1 cellular context compared by ENCODE assay signal in the genomic region with DNA sequence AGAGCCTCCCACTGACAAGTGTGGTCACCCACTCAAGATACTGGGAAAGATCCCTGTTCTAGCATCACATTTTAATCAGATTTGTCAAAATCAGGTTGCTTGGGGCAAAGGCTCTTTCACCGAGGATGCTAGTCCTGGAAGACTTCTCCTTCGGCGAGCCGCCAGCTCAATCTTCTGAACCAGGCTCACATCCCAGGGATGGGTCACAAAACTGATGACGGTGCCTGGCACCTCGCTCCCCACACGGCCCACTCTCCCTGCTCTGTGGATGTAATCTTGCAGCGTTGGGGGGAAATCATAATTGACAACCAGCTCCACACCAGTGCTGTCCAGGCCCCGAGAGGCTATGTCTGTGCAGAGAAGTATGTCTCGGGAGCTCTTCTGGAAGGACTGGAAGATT.
TF ChIP-seq lines count a peak whose summit lies in the region.

No MANE protein-coding gene starts in this region.

TF ChIP-seq in GM23338, 12 proteins besides CTCF, POLR2A, EP300 and RAD21 (continued from another document):
- TF ChIP-seq, protein P1, sequence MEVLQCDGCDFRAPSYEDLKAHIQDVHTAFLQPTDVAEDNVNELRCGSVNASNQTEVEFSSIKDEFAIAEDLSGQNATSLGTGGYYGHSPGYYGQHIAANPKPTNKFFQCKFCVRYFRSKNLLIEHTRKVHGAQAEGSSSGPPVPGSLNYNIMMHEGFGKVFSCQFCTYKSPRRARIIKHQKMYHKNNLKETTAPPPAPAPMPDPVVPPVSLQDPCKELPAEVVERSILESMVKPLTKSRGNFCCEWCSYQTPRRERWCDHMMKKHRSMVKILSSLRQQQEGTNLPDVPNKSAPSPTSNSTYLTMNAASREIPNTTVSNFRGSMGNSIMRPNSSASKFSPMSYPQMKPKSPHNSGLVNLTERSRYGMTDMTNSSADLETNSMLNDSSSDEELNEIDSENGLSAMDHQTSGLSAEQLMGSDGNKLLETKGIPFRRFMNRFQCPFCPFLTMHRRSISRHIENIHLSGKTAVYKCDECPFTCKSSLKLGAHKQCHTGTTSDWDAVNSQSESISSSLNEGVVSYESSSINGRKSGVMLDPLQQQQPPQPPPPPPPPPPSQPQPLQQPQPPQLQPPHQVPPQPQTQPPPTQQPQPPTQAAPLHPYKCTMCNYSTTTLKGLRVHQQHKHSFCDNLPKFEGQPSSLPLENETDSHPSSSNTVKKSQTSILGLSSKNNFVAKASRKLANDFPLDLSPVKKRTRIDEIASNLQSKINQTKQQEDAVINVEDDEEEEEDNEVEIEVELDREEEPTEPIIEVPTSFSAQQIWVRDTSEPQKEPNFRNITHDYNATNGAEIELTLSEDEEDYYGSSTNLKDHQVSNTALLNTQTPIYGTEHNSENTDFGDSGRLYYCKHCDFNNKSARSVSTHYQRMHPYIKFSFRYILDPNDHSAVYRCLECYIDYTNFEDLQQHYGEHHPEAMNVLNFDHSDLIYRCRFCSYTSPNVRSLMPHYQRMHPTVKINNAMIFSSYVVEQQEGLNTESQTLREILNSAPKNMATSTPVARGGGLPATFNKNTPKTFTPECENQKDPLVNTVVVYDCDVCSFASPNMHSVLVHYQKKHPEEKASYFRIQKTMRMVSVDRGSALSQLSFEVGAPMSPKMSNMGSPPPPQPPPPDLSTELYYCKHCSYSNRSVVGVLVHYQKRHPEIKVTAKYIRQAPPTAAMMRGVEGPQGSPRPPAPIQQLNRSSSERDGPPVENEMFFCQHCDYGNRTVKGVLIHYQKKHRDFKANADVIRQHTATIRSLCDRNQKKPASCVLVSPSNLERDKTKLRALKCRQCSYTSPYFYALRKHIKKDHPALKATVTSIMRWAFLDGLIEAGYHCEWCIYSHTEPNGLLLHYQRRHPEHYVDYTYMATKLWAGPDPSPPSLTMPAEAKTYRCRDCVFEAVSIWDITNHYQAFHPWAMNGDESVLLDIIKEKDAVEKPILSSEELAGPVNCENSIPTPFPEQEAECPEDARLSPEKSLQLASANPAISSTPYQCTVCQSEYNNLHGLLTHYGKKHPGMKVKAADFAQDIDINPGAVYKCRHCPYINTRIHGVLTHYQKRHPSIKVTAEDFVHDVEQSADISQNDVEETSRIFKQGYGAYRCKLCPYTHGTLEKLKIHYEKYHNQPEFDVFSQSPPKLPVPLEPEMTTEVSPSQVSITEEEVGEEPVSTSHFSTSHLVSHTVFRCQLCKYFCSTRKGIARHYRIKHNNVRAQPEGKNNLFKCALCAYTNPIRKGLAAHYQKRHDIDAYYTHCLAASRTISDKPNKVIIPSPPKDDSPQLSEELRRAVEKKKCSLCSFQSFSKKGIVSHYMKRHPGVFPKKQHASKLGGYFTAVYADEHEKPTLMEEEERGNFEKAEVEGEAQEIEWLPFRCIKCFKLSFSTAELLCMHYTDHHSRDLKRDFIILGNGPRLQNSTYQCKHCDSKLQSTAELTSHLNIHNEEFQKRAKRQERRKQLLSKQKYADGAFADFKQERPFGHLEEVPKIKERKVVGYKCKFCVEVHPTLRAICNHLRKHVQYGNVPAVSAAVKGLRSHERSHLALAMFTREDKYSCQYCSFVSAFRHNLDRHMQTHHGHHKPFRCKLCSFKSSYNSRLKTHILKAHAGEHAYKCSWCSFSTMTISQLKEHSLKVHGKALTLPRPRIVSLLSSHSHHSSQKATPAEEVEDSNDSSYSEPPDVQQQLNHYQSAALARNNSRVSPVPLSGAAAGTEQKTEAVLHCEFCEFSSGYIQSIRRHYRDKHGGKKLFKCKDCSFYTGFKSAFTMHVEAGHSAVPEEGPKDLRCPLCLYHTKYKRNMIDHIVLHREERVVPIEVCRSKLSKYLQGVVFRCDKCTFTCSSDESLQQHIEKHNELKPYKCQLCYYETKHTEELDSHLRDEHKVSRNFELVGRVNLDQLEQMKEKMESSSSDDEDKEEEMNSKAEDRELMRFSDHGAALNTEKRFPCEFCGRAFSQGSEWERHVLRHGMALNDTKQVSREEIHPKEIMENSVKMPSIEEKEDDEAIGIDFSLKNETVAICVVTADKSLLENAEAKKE (CRISPR knock-in tag; IDR thresholded peaks at IDR 0.05) = no peak
- TF ChIP-seq ZNF114 (CRISPR knock-in tag; IDR thresholded peaks at IDR 0.05) (no peak), STAT1 (IDR thresholded peaks at IDR 0.05; ENCODE audit: unreplicated experiment) (no peak)
